9 cellular contexts compared by ENCODE assay signal in the genomic region with DNA sequence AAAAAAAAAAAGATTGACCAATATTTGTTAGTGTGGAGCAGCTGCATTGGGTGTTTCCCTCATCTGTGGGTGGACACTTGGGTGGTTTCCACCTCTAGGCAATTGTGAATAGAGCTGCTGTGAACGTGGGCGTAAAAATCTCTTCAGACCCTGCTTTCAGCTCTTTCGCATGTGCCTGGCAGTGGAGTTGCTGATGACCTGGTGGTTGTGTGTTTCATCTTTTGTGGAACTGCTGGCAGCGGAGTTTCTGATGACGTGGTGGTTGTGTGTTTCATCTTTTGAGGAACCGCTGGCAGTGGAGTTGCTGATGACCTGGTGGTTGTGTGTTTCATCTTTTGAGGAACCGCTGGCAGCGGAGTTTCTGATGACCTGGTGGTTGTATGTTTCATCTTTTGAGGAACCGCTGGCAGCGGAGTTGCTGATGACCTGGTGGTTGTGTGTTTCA. TPM values are rescaled to one million over a fixed set of nuclear protein-coding genes. Genes with fewer than 3 reads are reported as not detected.
DNase-seq lines count a peak whose midpoint lies in the region; ATAC-seq, FAIRE-seq and TF ChIP-seq lines count a peak whose summit lies in the region.
"Had no signal": no experiment of that assay in that cellular context is flagged by ENCODE, and none has a peak within 500 bp of the region (broad histone marks: within the 10 kb centered on the region; RNA-seq: fewer than 3 reads in every experiment).

No MANE protein-coding gene starts in this region.

- peak; percentile 78 for ATAC-seq in activated CD4-positive, alpha-beta T cell treated with anti-CD3 and anti-CD28 coated beads for 36 hours
- peak; percentile 58 to 67 for ATAC-seq in activated CD4-positive, CD25-positive, alpha-beta regulatory T cell treated with anti-CD3 and anti-CD28 coated beads, Interleukin-2, amount 50 U/mL, for 24 hours
- ATAC-seq in left cardiac atrium = peak in 1 of 2 donors; percentile 45
- ATAC-seq in stimulated activated naive CD8-positive, alpha-beta T cell treated with anti-CD3 and anti-CD28 coated beads, Interleukin-15, Interleukin-2, amounts not matched to agents 100 U/mL and 50 U/mL, for 24 hours = peak; percentile 82

- peak; percentile 61 for DNase-seq in activated CD4-positive, alpha-beta T cell treated with anti-CD3 and anti-CD28 coated beads for 36 hours
- no peak for DNase-seq in activated CD4-positive, alpha-beta T cell treated with anti-CD3 and anti-CD28 coated beads for 1 hour
- DNase-seq in left cardiac atrium (peak; percentile 41), type B pancreatic cell (ENCODE audit: extremely low spot score, unreplicated experiment) (no peak), RCC 7860 (ENCODE audit: low spot score) (no peak)
- peak; percentile 32 for DNase-seq in stimulated activated naive CD8-positive, alpha-beta T cell treated with anti-CD3 and anti-CD28 coated beads, Interleukin-15, Interleukin-2, amounts not matched to agents 100 U/mL and 50 U/mL, for 24 hours
- no peak for DNase-seq in activated naive CD4-positive, alpha-beta T cell treated with anti-CD3 and anti-CD28 coated beads for 36 hours

- POLR2A ChIA-PET in activated CD4-positive, alpha-beta T cell treated with anti-CD3 and anti-CD28 coated beads for 36 hours (lab: Charles Lee) = interaction anchor here (0.6 to 1.0 kb wide), 3 partner anchors 17 to 287 kb away, joined by 5 to 8 read pairs (median 7); no protein-coding TSS in a partner anchor

- no peak for TF ChIP-seq CTCF in type B pancreatic cell (conservative IDR thresholded peaks at IDR 0.05)

- H3K27me3 Mint-ChIP-seq in activated CD4-positive, alpha-beta T cell treated with anti-CD3 and anti-CD28 coated beads for 36 hours = no peaks in the 10 kb centered on the region
- no peaks in the 10 kb centered on the region for H3K27me3 Mint-ChIP-seq in type B pancreatic cell
- H3K27me3 Mint-ChIP-seq in activated naive CD4-positive, alpha-beta T cell treated with anti-CD3 and anti-CD28 coated beads for 36 hours (ENCODE audit: low read depth) = no peaks in the 10 kb centered on the region

- peaks cover 56% of the 10 kb centered on the region for H3K36me3 Mint-ChIP-seq in activated CD4-positive, alpha-beta T cell treated with anti-CD3 and anti-CD28 coated beads for 36 hours (ENCODE audit: low read depth)
- peaks cover 20% of the 10 kb centered on the region for H3K36me3 Mint-ChIP-seq in type B pancreatic cell
- peaks cover 39% of the 10 kb centered on the region for H3K36me3 Mint-ChIP-seq in activated naive CD4-positive, alpha-beta T cell treated with anti-CD3 and anti-CD28 coated beads for 36 hours (ENCODE audit: low read depth)

- intact Hi-C loops in activated CD4-positive, alpha-beta T cell treated with anti-CD3 and anti-CD28 coated beads for 36 hours (cut with DNase I, micrococcal nuclease) = loop anchor here in 1 of 2 experiments (1.0 kb wide), 1 partner anchor 29 kb away; no protein-coding TSS in a partner anchor
- intact Hi-C loops in left cardiac atrium (cut with DNase I) = no loop called here
- intact Hi-C loops in activated naive CD4-positive, alpha-beta T cell treated with anti-CD3 and anti-CD28 coated beads for 36 hours (cut with micrococcal nuclease) = no loop called here

- peaks cover 48% of the 10 kb centered on the region for H3K4me1 Mint-ChIP-seq in activated CD4-positive, alpha-beta T cell treated with anti-CD3 and anti-CD28 coated beads for 36 hours
- H3K4me1 Mint-ChIP-seq in type B pancreatic cell (ENCODE audit: unreplicated experiment) = no peaks in the 10 kb centered on the region
- peaks cover 27% of the 10 kb centered on the region for H3K4me1 Mint-ChIP-seq in activated naive CD4-positive, alpha-beta T cell treated with anti-CD3 and anti-CD28 coated beads for 36 hours (ENCODE audit: low read depth)

- H3K4me3 Mint-ChIP-seq in activated CD4-positive, alpha-beta T cell treated with anti-CD3 and anti-CD28 coated beads for 36 hours = no peak overlapping the region
- H3K4me3 Mint-ChIP-seq in type B pancreatic cell = no peak overlapping the region
- no peak overlapping the region for H3K4me3 Mint-ChIP-seq in activated naive CD4-positive, alpha-beta T cell treated with anti-CD3 and anti-CD28 coated beads for 36 hours

- H3K27ac Mint-ChIP-seq in activated CD4-positive, alpha-beta T cell treated with anti-CD3 and anti-CD28 coated beads for 36 hours = peak overlapping the region; percentile 77
- no peak overlapping the region for H3K27ac Mint-ChIP-seq in type B pancreatic cell
- no peak overlapping the region for H3K27ac Mint-ChIP-seq in activated naive CD4-positive, alpha-beta T cell treated with anti-CD3 and anti-CD28 coated beads for 36 hours

- no peak for FAIRE-seq in RCC 7860 (lab: Jason Lieb, UNC)

- H3K9me3 Mint-ChIP-seq in activated CD4-positive, alpha-beta T cell treated with anti-CD3 and anti-CD28 coated beads for 36 hours (ENCODE audit: low read depth) = no peaks in the 10 kb centered on the region
- H3K9me3 Mint-ChIP-seq in type B pancreatic cell = no peaks in the 10 kb centered on the region
- no peaks in the 10 kb centered on the region for H3K9me3 Mint-ChIP-seq in activated naive CD4-positive, alpha-beta T cell treated with anti-CD3 and anti-CD28 coated beads for 36 hours

- CTCF ChIA-PET in activated CD4-positive, alpha-beta T cell treated with anti-CD3 and anti-CD28 coated beads for 36 hours (lab: Charles Lee) = no interaction called here
- CTCF ChIA-PET in activated naive CD4-positive, alpha-beta T cell treated with anti-CD3 and anti-CD28 coated beads for 36 hours (lab: Charles Lee) = no interaction called here

RNA-seq across cellular contexts. Expression of a gene that starts 21.4 kb away (rescaled TPM):
- total RNA-seq in activated CD4-positive, alpha-beta T cell treated with anti-CD3 and anti-CD28 coated beads for 36 hours = 10 to 100 TPM; 70.0 to 76.4 TPM
- total RNA-seq in left cardiac atrium (10 to 100 TPM; 23.1 to 25.3 TPM), type B pancreatic cell (ENCODE audit: low replicate concordance) (56.5 and 70.2 TPM in 2 replicates)
- 10 to 100 TPM; 55.8 to 58.5 TPM for total RNA-seq in activated naive CD4-positive, alpha-beta T cell treated with anti-CD3 and anti-CD28 coated beads for 36 hours

RNA-seq across cellular contexts. Expression of a gene that starts 46.8 kb away (rescaled TPM):
- total RNA-seq in activated CD4-positive, alpha-beta T cell treated with anti-CD3 and anti-CD28 coated beads for 36 hours = under 1 TPM in 1 of 2 experiments, not detected in 1; 0.18 TPM
- total RNA-seq in left cardiac atrium (not detected), type B pancreatic cell (ENCODE audit: low replicate concordance) (0.39 TPM in 1 of 2 replicates, not detected in the other)
- total RNA-seq in activated naive CD4-positive, alpha-beta T cell treated with anti-CD3 and anti-CD28 coated beads for 36 hours = not detected
- total RNA-seq: NCI-H460 had no signal

RNA-seq across cellular contexts. Expression of a gene that starts 59.3 kb away (rescaled TPM):
- total RNA-seq in activated CD4-positive, alpha-beta T cell treated with anti-CD3 and anti-CD28 coated beads for 36 hours = 100 to 1,000 TPM; 155 to 200 TPM
- 100 to 1,000 TPM in 1 of 2 donors, 10 to 100 TPM in 1; 58.9 to 131 TPM for total RNA-seq in left cardiac atrium
- total RNA-seq in type B pancreatic cell (ENCODE audit: low replicate concordance) = 120 and 144 TPM in 2 replicates
- total RNA-seq in activated naive CD4-positive, alpha-beta T cell treated with anti-CD3 and anti-CD28 coated beads for 36 hours = 100 to 1,000 TPM; 167 to 180 TPM

Comparison
In these comparisons a context has a peak if more than half of its experiments do, and no peak if none do; other contexts are left out.
1. DNase-seq: peak in activated CD4-positive, alpha-beta T cell treated with anti-CD3 and anti-CD28 coated beads for 36 hours (single experiment), left cardiac atrium (single experiment) and stimulated activated naive CD8-positive, alpha-beta T cell treated with anti-CD3 and anti-CD28 coated beads, Interleukin-15, Interleukin-2, amounts not matched to agents 100 U/mL and 50 U/mL, for 24 hours (single experiment); none in activated CD4-positive, alpha-beta T cell treated with anti-CD3 and anti-CD28 coated beads for 1 hour (single experiment), type B pancreatic cell (single experiment), RCC 7860 (single experiment) and activated naive CD4-positive, alpha-beta T cell treated with anti-CD3 and anti-CD28 coated beads for 36 hours (single experiment).